Comparison of ENCODE assay signal across 11 cellular contexts in the genomic region with DNA sequence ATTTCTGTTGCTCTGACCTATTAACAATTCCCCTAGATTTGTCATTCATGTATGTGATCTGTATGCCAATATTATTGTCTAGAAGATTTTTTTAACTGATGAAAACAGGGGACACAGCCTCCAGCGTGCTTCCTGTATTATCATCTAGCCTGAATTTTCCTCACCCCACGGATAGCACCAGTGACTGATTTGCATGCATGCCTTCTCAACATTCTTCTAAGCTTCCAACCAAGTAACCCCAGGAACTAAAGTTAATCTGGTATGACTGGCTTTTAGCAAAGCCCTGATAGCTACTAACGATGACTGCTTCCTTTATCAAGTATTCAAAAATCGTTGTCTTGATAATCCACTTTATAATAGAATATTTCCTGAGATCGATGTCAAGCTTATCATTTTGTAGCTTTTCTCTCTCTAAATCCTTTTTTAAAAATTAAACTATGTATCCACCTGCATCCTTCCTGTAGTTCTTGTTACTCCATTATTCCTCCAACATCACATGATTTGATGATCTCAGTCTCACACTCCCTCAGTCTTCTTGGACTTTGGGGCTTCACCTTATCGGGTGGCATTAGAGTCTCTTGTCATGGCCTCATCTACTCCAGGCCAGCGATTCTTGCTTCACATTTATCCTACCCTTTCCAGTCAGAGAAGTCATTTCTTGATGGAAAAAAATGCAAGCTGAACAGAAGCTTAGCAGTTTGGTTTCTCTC. TPM values are rescaled to one million over a fixed set of nuclear protein-coding genes. Genes with fewer than 3 reads are reported as not detected.
DNase-seq lines count a peak whose midpoint lies in the region; ATAC-seq, FAIRE-seq and TF ChIP-seq lines count a peak whose summit lies in the region.
"Had no signal": no experiment of that assay in that cellular context is flagged by ENCODE, and none has a peak within 500 bp of the region (broad histone marks: within the 10 kb centered on the region; RNA-seq: fewer than 3 reads in every experiment).

No MANE protein-coding gene starts in this region.

- H3K9me1 ChIP-seq in endothelial cell of umbilical vein (replicated peaks; ENCODE audit: control insufficient read depth, extremely low read depth, insufficient read depth, low read length): no peaks in the 10 kb centered on the region

- no peaks in the 10 kb centered on the region for H3K27me3 Mint-ChIP-seq in neural crest cell (ENCODE audit: low read depth)

- H3K4me1 ChIP-seq in OCI-LY3 (ENCODE audit: low read length) (peaks cover 13% of the 10 kb centered on the region), endothelial cell of umbilical vein (ENCODE audit: control insufficient read depth, extremely low read depth, insufficient read depth, low read length) (peaks cover 57% of the 10 kb centered on the region)

- H3K27me3 ChIP-seq in OCI-LY3 (ENCODE audit: low read depth, low read length) (no peaks in the 10 kb centered on the region), endothelial cell of umbilical vein (ENCODE audit: control insufficient read depth in 2 of 2, insufficient read depth in 2 of 2, low read length in 2 of 2) (no peaks in the 10 kb centered on the region)
- H3K27me3 ChIP-seq: gastrocnemius medialis had no signal

- H3K9me3 ChIP-seq in OCI-LY3 (ENCODE audit: insufficient read depth, low read length) (no peaks in the 10 kb centered on the region), endothelial cell of umbilical vein (replicated peaks; ENCODE audit: control insufficient read depth, insufficient read depth, low read length) (no peaks in the 10 kb centered on the region)
- H3K9me3 ChIP-seq: gastrocnemius medialis had no signal

- FAIRE-seq in endothelial cell of umbilical vein (lab: Jason Lieb, UNC): no peak
- FAIRE-seq: GM12891 had no signal

- no peak overlapping the region for H3K9ac ChIP-seq in OCI-LY3 (ENCODE audit: low read length)
- H3K9ac ChIP-seq in endothelial cell of umbilical vein (replicated peaks; ENCODE audit: extremely low read depth, insufficient read depth, low read length): peak overlapping the region; percentile 53

- no peaks in the 10 kb centered on the region for H3K9me3 Mint-ChIP-seq in neural crest cell
- H3K9me3 Mint-ChIP-seq in stimulated activated effector memory CD8-positive, alpha-beta T cell treated with anti-CD3 and anti-CD28 coated beads, Interleukin-12 subunit alpha, Interleukin-12 subunit beta, amount 100 ng/mL, for 72 hours: no peaks in the 10 kb centered on the region
- H3K9me3 Mint-ChIP-seq: CD4-positive, CD25-positive, alpha-beta regulatory T cell had no signal

- peaks cover 72% of the 10 kb centered on the region for H4K20me1 ChIP-seq in OCI-LY3 (ENCODE audit: insufficient read depth, low read length)
- no peaks in the 10 kb centered on the region for H4K20me1 ChIP-seq in endothelial cell of umbilical vein (replicated peaks; ENCODE audit: control insufficient read depth, extremely low read depth, insufficient read depth, low read length)

- POLR2A ChIA-PET in endothelial cell of umbilical vein (lab: Charles Lee): no interaction called here

- peak overlapping the region; percentile 22 for H3K4me3 Mint-ChIP-seq in neural crest cell
- H3K4me3 Mint-ChIP-seq in stimulated activated effector memory CD8-positive, alpha-beta T cell treated with anti-CD3 and anti-CD28 coated beads, Interleukin-12 subunit alpha, Interleukin-12 subunit beta, amount 100 ng/mL, for 72 hours: no peak overlapping the region
- H3K4me3 Mint-ChIP-seq: CD4-positive, CD25-positive, alpha-beta regulatory T cell had no signal

- no peak for TF ChIP-seq POLR2A in endothelial cell of umbilical vein (IDR thresholded peaks at IDR 0.05; ENCODE audit: low read depth, low read length)

- H2AFZ ChIP-seq in OCI-LY3 (ENCODE audit: low read depth, low read length) (no peak overlapping the region), endothelial cell of umbilical vein (ENCODE audit: low read depth, low read length) (no peak overlapping the region)

- DNase-seq in AG20443 (ENCODE audit: low spot score): peak; percentile 2
- DNase-seq in endothelial cell of umbilical vein (ENCODE audit: low read depth, low spot score): no peak
- no peak for DNase-seq in neural crest cell (ENCODE audit: low read depth, low spot score)
- DNase-seq in activated CD4-positive, alpha-beta T cell treated with anti-CD3 and anti-CD28 coated beads, Interleukin-2, amount 50 U/mL, for 1 hour: no peak
- no peak for DNase-seq in NCI-H1048 (lab: John Stamatoyannopoulos, UW)
- DNase-seq in NK-92 treated with Interleukin-12 subunit alpha and Interleukin-12 subunit beta, amount 100 ng/mL, for 24 hours (lab: John Stamatoyannopoulos, UW): no peak
- no peak for DNase-seq in stimulated activated effector memory CD8-positive, alpha-beta T cell treated with anti-CD3 and anti-CD28 coated beads, Interleukin-12 subunit alpha, Interleukin-12 subunit beta, amount 100 ng/mL, for 72 hours (ENCODE audit: low spot score in 2 of 2)
- DNase-seq: CD4-positive, CD25-positive, alpha-beta regulatory T cell; gastrocnemius medialis had no signal

- peaks cover 22% of the 10 kb centered on the region for H3K36me3 Mint-ChIP-seq in neural crest cell (ENCODE audit: low read depth)
- no peaks in the 10 kb centered on the region for H3K36me3 Mint-ChIP-seq in stimulated activated effector memory CD8-positive, alpha-beta T cell treated with anti-CD3 and anti-CD28 coated beads, Interleukin-12 subunit alpha, Interleukin-12 subunit beta, amount 100 ng/mL, for 72 hours
- H3K36me3 Mint-ChIP-seq: CD4-positive, CD25-positive, alpha-beta regulatory T cell had no signal

- TF ChIP-seq CTCF in OCI-LY3 (IDR thresholded peaks at IDR 0.05; ENCODE audit: low read depth, low read length) (no peak), endothelial cell of umbilical vein (IDR thresholded peaks at IDR 0.05; ENCODE audit: extremely low read depth in 1 of 2, insufficient read depth in 1 of 2, low read depth in 1 of 2, low read length in 2 of 2) (no peak), neural crest cell (conservative IDR thresholded peaks at IDR 0.05) (no peak)

- H3K27ac ChIP-seq in OCI-LY3 (ENCODE audit: low read length): no peak overlapping the region
- peak overlapping the region; percentile 92 for H3K27ac ChIP-seq in endothelial cell of umbilical vein (ENCODE audit: insufficient read depth, low read depth, low read length)

- H3K4me1 Mint-ChIP-seq in neural crest cell: peaks cover 70% of the 10 kb centered on the region
- no peaks in the 10 kb centered on the region for H3K4me1 Mint-ChIP-seq in stimulated activated effector memory CD8-positive, alpha-beta T cell treated with anti-CD3 and anti-CD28 coated beads, Interleukin-12 subunit alpha, Interleukin-12 subunit beta, amount 100 ng/mL, for 72 hours
- H3K4me1 Mint-ChIP-seq: CD4-positive, CD25-positive, alpha-beta regulatory T cell had no signal

- no TSS peak for BruUV-seq in endothelial cell of umbilical vein (replicated peaks; lab: Mats Ljungman, UMichigan)

- ATAC-seq in stimulated activated effector memory CD8-positive, alpha-beta T cell treated with anti-CD3 and anti-CD28 coated beads, Interleukin-12 subunit alpha, Interleukin-12 subunit beta, amount 100 ng/mL, for 72 hours: no peak
- ATAC-seq: gastrocnemius medialis had no signal

- intact Hi-C loops in endothelial cell of umbilical vein (cut with micrococcal nuclease): no loop called here

- H3K79me2 ChIP-seq in OCI-LY3 (ENCODE audit: low read length) (peaks cover 61% of the 10 kb centered on the region), endothelial cell of umbilical vein (ENCODE audit: control insufficient read depth, insufficient read depth, low read length) (peaks cover 86% of the 10 kb centered on the region)

- CTCF ChIA-PET in endothelial cell of umbilical vein (lab: Charles Lee): interaction anchor here (0.8 to 3.5 kb wide), 16 partner anchors 8 to 383 kb away, joined by 3 to 16 read pairs (median 5); partner anchors contain the start of gene BCAR3

- dilution Hi-C loops in endothelial cell of umbilical vein (cut with MboI; ENCODE audit: extremely low pct_ligation_motif_present, low sequenced_read_pairs): loop anchor here (25.0 kb wide), 1 partner anchor 150 kb away; no protein-coding TSS in a partner anchor

- H3K27ac Mint-ChIP-seq in neural crest cell (ENCODE audit: unreplicated experiment): peak overlapping the region; percentile 75
- no peak overlapping the region for H3K27ac Mint-ChIP-seq in stimulated activated effector memory CD8-positive, alpha-beta T cell treated with anti-CD3 and anti-CD28 coated beads, Interleukin-12 subunit alpha, Interleukin-12 subunit beta, amount 100 ng/mL, for 72 hours
- H3K27ac Mint-ChIP-seq: CD4-positive, CD25-positive, alpha-beta regulatory T cell had no signal

- H3K4me2 ChIP-seq in OCI-LY3 (ENCODE audit: low read length) (peak overlapping the region; percentile 10), endothelial cell of umbilical vein (ENCODE audit: insufficient read depth, low read length) (peak overlapping the region; percentile 64)

- H3K4me3 ChIP-seq in OCI-LY3 (ENCODE audit: low read length): no peak overlapping the region
- H3K4me3 ChIP-seq in endothelial cell of umbilical vein (replicated peaks in 1 of 3; ENCODE audit: insufficient read depth in 1 of 3, low read depth in 1 of 3, low read length in 3 of 3): no peak overlapping the region
- H3K4me3 ChIP-seq: gastrocnemius medialis had no signal

- H3K36me3 ChIP-seq in OCI-LY3 (replicated peaks; ENCODE audit: low read depth, low read length): peaks cover 39% of the 10 kb centered on the region
- peaks cover 2% of the 10 kb centered on the region in 2 experiments for H3K36me3 ChIP-seq in endothelial cell of umbilical vein (ENCODE audit: control insufficient read depth in 2 of 2, extremely low read depth in 1 of 2, insufficient read depth in 2 of 2, low read length in 2 of 2)
- H3K36me3 ChIP-seq: gastrocnemius medialis had no signal

TF ChIP-seq in endothelial cell of umbilical vein, 7 proteins besides CTCF, POLR2A, EP300 and RAD21 (continues in another document):
- TF ChIP-seq GATA2 (IDR thresholded peaks at IDR 0.05; ENCODE audit: insufficient read depth, insufficient read length, low read depth, low read length) (no peak), MYC (IDR thresholded peaks at IDR 0.05; ENCODE audit: low read depth, low read length) (no peak), JUN (IDR thresholded peaks at IDR 0.05; ENCODE audit: borderline replicate concordance, insufficient read depth, insufficient read length, low read depth) (no peak)
- TF ChIP-seq, protein P1, sequence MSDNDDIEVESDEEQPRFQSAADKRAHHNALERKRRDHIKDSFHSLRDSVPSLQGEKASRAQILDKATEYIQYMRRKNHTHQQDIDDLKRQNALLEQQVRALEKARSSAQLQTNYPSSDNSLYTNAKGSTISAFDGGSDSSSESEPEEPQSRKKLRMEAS (IDR thresholded peaks at IDR 0.05; ENCODE audit: insufficient read depth, insufficient read length): no peak

RNA-seq across cellular contexts. Expression of gene BCAR3, which starts 19.0 kb away (rescaled TPM):
- total RNA-seq in endothelial cell of umbilical vein (31.2 and 32.9 TPM in 2 replicates), neural crest cell (38.5 and 41.6 TPM in 2 replicates)
- polyA plus RNA-seq in endothelial cell of umbilical vein: 15.6 and 17.5 TPM in 2 replicates
- 25.3 and 26.5 TPM in 2 replicates for polyA plus RNA-seq in endothelial cell of umbilical vein (2011; cell fraction: cytosol; rRNA removed)
- 36.3 and 37.1 TPM in 2 replicates for polyA plus RNA-seq in endothelial cell of umbilical vein (2011; cell fraction: nucleus; rRNA removed)
- 32.6 and 38.1 TPM in 2 replicates for polyA plus RNA-seq in endothelial cell of umbilical vein (2012)
- 18.1 and 19.7 TPM in 2 replicates for polyA minus RNA-seq in endothelial cell of umbilical vein
- polyA minus RNA-seq in endothelial cell of umbilical vein (2011; cell fraction: cytosol; rRNA and poly(A)+ RNA removed): 69.6 TPM
- 30.1 and 38.1 TPM in 2 replicates for polyA minus RNA-seq in endothelial cell of umbilical vein (2011; cell fraction: nucleus; rRNA and poly(A)+ RNA removed)
